In genomic region chr9:114123031-114123977, GRCh38 we compare ENCODE assay signal across 1 cellular context.
TF ChIP-seq lines count a peak whose summit lies in the region.

No MANE protein-coding gene starts in this region.

TF ChIP-seq in HepG2, 621 proteins besides CTCF, POLR2A, EP300 and RAD21 (continued from another document and continues in another):
- no peak for TF ChIP-seq CENPBD1 (CRISPR knock-in tag; IDR thresholded peaks at IDR 0.05; ENCODE audit: borderline replicate concordance, low read depth)
- no peak for TF ChIP-seq ZNF234 (CRISPR knock-in tag; conservative IDR thresholded peaks at IDR 0.05)
- no peak for TF ChIP-seq PLSCR1 (CRISPR knock-in tag; IDR thresholded peaks at IDR 0.05; ENCODE audit: borderline replicate concordance)
- TF ChIP-seq HNRNPL (IDR thresholded peaks at IDR 0.05; ENCODE audit: low read depth, low read length) = no peak
- no peak for TF ChIP-seq E2F5 (CRISPR knock-in tag; conservative IDR thresholded peaks at IDR 0.05)
- TF ChIP-seq ZNF776 (CRISPR knock-in tag; IDR thresholded peaks at IDR 0.05) = no peak
- TF ChIP-seq NKX3-1 (CRISPR knock-in tag; IDR thresholded peaks at IDR 0.05) = no peak
- TF ChIP-seq ZBTB8A (CRISPR knock-in tag; IDR thresholded peaks at IDR 0.05; ENCODE audit: borderline replicate concordance, low read depth) = no peak
- no peak for TF ChIP-seq ZNF281 (CRISPR knock-in tag; IDR thresholded peaks at IDR 0.05; ENCODE audit: borderline replicate concordance)
- TF ChIP-seq ZFP37 (CRISPR knock-in tag; IDR thresholded peaks at IDR 0.05; ENCODE audit: borderline replicate concordance) = no peak
- no peak for TF ChIP-seq ZSCAN12 (CRISPR knock-in tag; IDR thresholded peaks at IDR 0.05)
- TF ChIP-seq ZNF292 (CRISPR knock-in tag; IDR thresholded peaks at IDR 0.05; ENCODE audit: borderline replicate concordance, low read depth) = no peak
- TF ChIP-seq MAFK (conservative IDR thresholded peaks at IDR 0.05 in 1 of 2, IDR thresholded peaks at IDR 0.05 in 1 of 2; ENCODE audit: low read length in 2 of 2) = no peak
- no peak for TF ChIP-seq SIX4 (CRISPR knock-in tag; IDR thresholded peaks at IDR 0.05)
- no peak for TF ChIP-seq HMGXB3 (CRISPR knock-in tag; IDR thresholded peaks at IDR 0.05; ENCODE audit: borderline replicate concordance)
- no peak for TF ChIP-seq NFYB (CRISPR knock-in tag; IDR thresholded peaks at IDR 0.05)
- TF ChIP-seq KDM5B (CRISPR knock-in tag; IDR thresholded peaks at IDR 0.05; ENCODE audit: borderline replicate concordance) = no peak
- no peak for TF ChIP-seq ATM (IDR thresholded peaks at IDR 0.05; ENCODE audit: borderline replicate concordance)
- TF ChIP-seq NCOA2 (CRISPR knock-in tag; IDR thresholded peaks at IDR 0.05) = peak; percentile 88
- TF ChIP-seq ZNF382 (CRISPR knock-in tag; IDR thresholded peaks at IDR 0.05; ENCODE audit: borderline replicate concordance) = no peak
- TF ChIP-seq ZNF547 (CRISPR knock-in tag; IDR thresholded peaks at IDR 0.05) = no peak
- TF ChIP-seq POLR2AphosphoS2 (IDR thresholded peaks at IDR 0.05; ENCODE audit: low read depth, low read length) = no peak
- TF ChIP-seq MZF1 (CRISPR knock-in tag; IDR thresholded peaks at IDR 0.05; ENCODE audit: borderline replicate concordance) = no peak
- no peak for TF ChIP-seq ZNF296 (CRISPR knock-in tag; conservative IDR thresholded peaks at IDR 0.05)
- no peak for TF ChIP-seq PRPF4 (IDR thresholded peaks at IDR 0.05; ENCODE audit: low read depth, low read length, poor library complexity, severe bottlenecking)
- TF ChIP-seq ZBTB44 (CRISPR knock-in tag; IDR thresholded peaks at IDR 0.05) = no peak
- no peak for TF ChIP-seq ZNF570 (CRISPR knock-in tag; IDR thresholded peaks at IDR 0.05; ENCODE audit: borderline replicate concordance)
- TF ChIP-seq ZNF574 (CRISPR knock-in tag; IDR thresholded peaks at IDR 0.05) = peak; percentile 31; the same call in 1 of the 2 replicates
- no peak for TF ChIP-seq ZMYM2 (CRISPR knock-in tag; IDR thresholded peaks at IDR 0.05)
- no peak for TF ChIP-seq ZNF580 (CRISPR knock-in tag; IDR thresholded peaks at IDR 0.05; ENCODE audit: borderline replicate concordance, low read depth)
- no peak for TF ChIP-seq ZSCAN20 (CRISPR knock-in tag; IDR thresholded peaks at IDR 0.05; ENCODE audit: borderline replicate concordance)
- no peak for TF ChIP-seq ZNF446 (CRISPR knock-in tag; IDR thresholded peaks at IDR 0.05)
- no peak for TF ChIP-seq KDM3A (CRISPR knock-in tag; IDR thresholded peaks at IDR 0.05; ENCODE audit: low read depth)
- no peak for TF ChIP-seq MED8 (CRISPR knock-in tag; IDR thresholded peaks at IDR 0.05; ENCODE audit: insufficient replicate concordance)
- TF ChIP-seq ZNF7 (CRISPR knock-in tag; IDR thresholded peaks at IDR 0.05) = no peak
- no peak for TF ChIP-seq ZNF431 (CRISPR knock-in tag; IDR thresholded peaks at IDR 0.05; ENCODE audit: borderline replicate concordance, low read depth)
- TF ChIP-seq ZNF605 (CRISPR knock-in tag; IDR thresholded peaks at IDR 0.05) = no peak
- TF ChIP-seq ZNF20 (CRISPR knock-in tag; IDR thresholded peaks at IDR 0.05) = no peak
- no peak for TF ChIP-seq NFE2L1 (CRISPR knock-in tag; IDR thresholded peaks at IDR 0.05; ENCODE audit: borderline replicate concordance)
- no peak for TF ChIP-seq ZNF709 (CRISPR knock-in tag; IDR thresholded peaks at IDR 0.05)
- no peak for TF ChIP-seq MXD1 (CRISPR knock-in tag; IDR thresholded peaks at IDR 0.05)
- no peak for TF ChIP-seq TEF (CRISPR knock-in tag; IDR thresholded peaks at IDR 0.05)
- TF ChIP-seq ZNF276 (CRISPR knock-in tag; IDR thresholded peaks at IDR 0.05; ENCODE audit: low read depth) = no peak
- TF ChIP-seq CENPT (CRISPR knock-in tag; IDR thresholded peaks at IDR 0.05; ENCODE audit: low read depth) = no peak
- no peak for TF ChIP-seq ZNF205 (CRISPR knock-in tag; IDR thresholded peaks at IDR 0.05)
- no peak for TF ChIP-seq ZFAT (CRISPR knock-in tag; conservative IDR thresholded peaks at IDR 0.05)
- TF ChIP-seq FIP1L1 (IDR thresholded peaks at IDR 0.05; ENCODE audit: borderline replicate concordance, insufficient read depth, low read depth, low read length) = no peak
- TF ChIP-seq ZMYM4 (CRISPR knock-in tag; IDR thresholded peaks at IDR 0.05) = peak; percentile 41; the same call in 1 of the 2 replicates
